Comparison of ENCODE assay signal across 33 cellular contexts in genomic region chr1:83702349-83702748, GRCh38.
"Had no signal": no experiment of that assay in that cellular context is flagged by ENCODE, and none has a peak within 500 bp of the region (broad histone marks: within the 10 kb centered on the region; RNA-seq: fewer than 3 reads in every experiment).

No MANE protein-coding gene starts in this region.

- H3K4me3 Mint-ChIP-seq: activated CD8-positive, alpha-beta T cell treated with anti-CD3 and anti-CD28 coated beads for 36 hours; activated naive CD4-positive, alpha-beta T cell treated with anti-CD3 and anti-CD28 coated beads for 36 hours; activated naive CD4-positive, alpha-beta T cell treated with anti-CD3 and anti-CD28 coated beads, Interleukin-2, amount 50 U/mL, for 24 hours; activated naive CD8-positive, alpha-beta T cell treated with anti-CD3 and anti-CD28 coated beads, Interleukin-2, amount 10 ng/mL, durations not matched to agents 7 days and 5 days; activated T-helper 1 cell treated with anti-CD3 and anti-CD28 coated beads, Interleukin-12 subunit alpha, Interleukin-12 subunit beta, Interleukin-2, Interleukin-4 antibody, amounts not matched to agents 30 ng/mL and 10 ng/mL and 1 ng/mL, durations not matched to agents 14 hours and 24 hours and 36 hours; central memory CD8-positive, alpha-beta T cell; dendritic cell treated with granulocyte-macrophage colony-stimulating factor and Interleukin-4, amounts not matched to agents 40 ng/mL and 50 ng/mL, for 4 days; effector memory CD8-positive, alpha-beta T cell had no signal

- H2AFZ ChIP-seq: hepatocyte had no signal

- H3K4me1 ChIP-seq: esophagus muscularis mucosa, gastroesophageal sphincter, heart right ventricle had no signal

- H3K4me3 ChIP-seq: coronary artery, dorsolateral prefrontal cortex, esophagus muscularis mucosa, gastroesophageal sphincter, heart right ventricle, hepatocyte had no signal

- H3K27ac Mint-ChIP-seq: activated naive CD4-positive, alpha-beta T cell treated with anti-CD3 and anti-CD28 coated beads for 36 hours; activated naive CD4-positive, alpha-beta T cell treated with anti-CD3 and anti-CD28 coated beads, Interleukin-2, amount 50 U/mL, for 24 hours; activated T-helper 1 cell treated with anti-CD3 and anti-CD28 coated beads, Interleukin-12 subunit alpha, Interleukin-12 subunit beta, Interleukin-2, Interleukin-4 antibody, amounts not matched to agents 30 ng/mL and 10 ng/mL and 1 ng/mL, durations not matched to agents 14 hours and 24 hours and 36 hours; activated T-helper 2 cell treated with anti-CD3 and anti-CD28 coated beads, Interferon-gamma antibody, Interleukin-2, Interleukin-4, amounts not matched to agents 10 μg/mL and 5 μg/mL and 100 μg/mL, durations not matched to agents 14 hours and 24 hours and 36 hours; dendritic cell treated with granulocyte-macrophage colony-stimulating factor and Interleukin-4, amounts not matched to agents 40 ng/mL and 50 ng/mL, for 4 days; effector memory CD8-positive, alpha-beta T cell had no signal

- H3K9me3 Mint-ChIP-seq: activated naive CD4-positive, alpha-beta T cell treated with anti-CD3 and anti-CD28 coated beads, Interleukin-2, amount 50 U/mL, for 24 hours had no signal

- H3K27ac ChIP-seq: brain microvascular endothelial cell, coronary artery, dorsolateral prefrontal cortex, esophagus muscularis mucosa, gastroesophageal sphincter, heart right ventricle, hepatocyte had no signal

- H3K36me3 ChIP-seq: brain microvascular endothelial cell, esophagus muscularis mucosa, gastroesophageal sphincter, heart right ventricle had no signal

- FAIRE-seq: astrocyte, bronchial epithelial cell had no signal

- H3K4me2 ChIP-seq: hepatocyte had no signal

- H3K79me2 ChIP-seq: hepatocyte had no signal

- H3K27me3 ChIP-seq: brain microvascular endothelial cell, esophagus muscularis mucosa, gastroesophageal sphincter, heart right ventricle, hepatocyte had no signal

- H3K4me1 Mint-ChIP-seq: central memory CD8-positive, alpha-beta T cell had no signal

- ATAC-seq: effector memory CD8-positive, alpha-beta T cell; gastroesophageal sphincter; heart right ventricle had no signal

- DNase-seq: activated CD4-positive, alpha-beta T cell treated with anti-CD3 and anti-CD28 coated beads for 48 hours; activated CD4-positive, alpha-beta T cell treated with anti-CD3 and anti-CD28 coated beads, Interleukin-2, amount 50 U/mL, for 1 hour; activated CD4-positive, alpha-beta T cell treated with anti-CD3 and anti-CD28 coated beads, Interleukin-2, amount 50 U/mL, for 48 hours; activated CD4-positive, CD25-positive, alpha-beta regulatory T cell; activated CD4-positive, CD25-positive, alpha-beta regulatory T cell treated with anti-CD3 and anti-CD28 coated beads, Interleukin-2, amount 50 U/mL, for 72 hours; activated CD8-positive, alpha-beta memory T cell treated with anti-CD3 and anti-CD28 coated beads for 24 hours; activated CD8-positive, alpha-beta memory T cell treated with anti-CD3 and anti-CD28 coated beads, Interleukin-2, amount 50 U/mL, for 4 hours; activated CD8-positive, alpha-beta T cell treated with anti-CD3 and anti-CD28 coated beads for 36 hours; activated effector memory CD4-positive, alpha-beta T cell treated with anti-CD3 and anti-CD28 coated beads, Interleukin-2, amount 50 U/mL, for 16 hours; activated naive CD4-positive, alpha-beta T cell treated with anti-CD3 and anti-CD28 coated beads for 36 hours; activated naive CD8-positive, alpha-beta T cell treated with anti-CD3 and anti-CD28 coated beads, Interleukin-2, amount 10 ng/mL, durations not matched to agents 7 days and 5 days; activated T-cell treated with anti-CD3 and anti-CD28 coated beads, Interleukin-2, amount 50 U/mL, for 1 hour; activated T-cell treated with anti-CD3 and anti-CD28 coated beads, Interleukin-2, amount 50 U/mL, for 48 hours; amniotic stem cell; anterior cingulate cortex; brain microvascular endothelial cell; dorsolateral prefrontal cortex; effector memory CD8-positive, alpha-beta T cell; erythroblast; foreskin melanocyte; heart right ventricle; T-helper 2 cell had no signal

- H3K27me3 Mint-ChIP-seq: activated naive CD4-positive, alpha-beta T cell treated with anti-CD3 and anti-CD28 coated beads, Interleukin-2, amount 50 U/mL, for 24 hours; activated naive CD8-positive, alpha-beta T cell treated with anti-CD3 and anti-CD28 coated beads, Interleukin-2, amount 10 ng/mL, durations not matched to agents 7 days and 5 days; central memory CD8-positive, alpha-beta T cell; dendritic cell treated with granulocyte-macrophage colony-stimulating factor and Interleukin-4, amounts not matched to agents 40 ng/mL and 50 ng/mL, for 4 days; effector memory CD8-positive, alpha-beta T cell had no signal
